In genomic region chr4:21090098-21090666, GRCh38 we compare ENCODE assay signal across 17 cellular contexts.
"Had no signal": no experiment of that assay in that cellular context is flagged by ENCODE, and none has a peak within 500 bp of the region (broad histone marks: within the 10 kb centered on the region; RNA-seq: fewer than 3 reads in every experiment).

No MANE protein-coding gene starts in this region.

- DNase-seq: activated CD4-positive, alpha-beta T cell treated with anti-CD3 and anti-CD28 coated beads, Interleukin-2, amount 10 ng/mL, durations not matched to agents 7 days and 5 days; activated CD4-positive, CD25-positive, alpha-beta regulatory T cell treated with anti-CD3 and anti-CD28 coated beads, Interleukin-2, amount 50 U/mL, for 72 hours; activated CD8-positive, alpha-beta memory T cell treated with anti-CD3 and anti-CD28 coated beads, Interleukin-2, amount 10 ng/mL, durations not matched to agents 7 days and 5 days; activated CD8-positive, alpha-beta T cell treated with anti-CD3 and anti-CD28 coated beads for 36 hours; activated gamma-delta T cell treated with Interleukin-2 at 50 U/mL for 16 hours; activated T-cell treated with anti-CD3 and anti-CD28 coated beads for 4 hours; central memory CD4-positive, alpha-beta T cell; dorsolateral prefrontal cortex; glutamatergic neuron; left ventricle myocardium superior; mammary epithelial cell; nephron progenitor cell; right cardiac atrium; stimulated activated CD4-positive, alpha-beta T cell treated with anti-CD3 and anti-CD28 coated beads, Interleukin-1b, Interleukin-23, amount 100 ng/mL, for 48 hours; stimulated activated naive CD8-positive, alpha-beta T cell treated with anti-CD3 and anti-CD28 coated beads, Interleukin-15, amount 100 ng/mL, for 72 hours; WERI-Rb-1 had no signal

- ATAC-seq: activated CD8-positive, alpha-beta memory T cell treated with anti-CD3 and anti-CD28 coated beads, Interleukin-2, amount 10 ng/mL, durations not matched to agents 7 days and 5 days; activated CD8-positive, alpha-beta T cell treated with anti-CD3 and anti-CD28 coated beads for 36 hours; left ventricle myocardium superior; right cardiac atrium; stimulated activated effector memory CD8-positive, alpha-beta T cell treated with anti-CD3 and anti-CD28 coated beads, Interleukin-12 subunit alpha, Interleukin-12 subunit beta, amount 100 ng/mL, for 72 hours; stimulated activated naive CD8-positive, alpha-beta T cell treated with anti-CD3 and anti-CD28 coated beads, Interleukin-15, amount 100 ng/mL, for 72 hours had no signal
